Comparison of ENCODE assay signal across 15 cellular contexts in genomic region chr3:5051772-5052171, GRCh38.
DNase-seq lines count a peak whose midpoint lies in the region; ATAC-seq and TF ChIP-seq lines count a peak whose summit lies in the region.
"Had no signal": no experiment of that assay in that cellular context is flagged by ENCODE, and none has a peak within 500 bp of the region (broad histone marks: within the 10 kb centered on the region; RNA-seq: fewer than 3 reads in every experiment).

No MANE protein-coding gene starts in this region.

- H2BK15ac ChIP-seq in mesendoderm (replicated peaks; ENCODE audit: low read depth), result no peak overlapping the region

- no peak overlapping the region for H4K5ac ChIP-seq in mesendoderm (ENCODE audit: low read length)

- H3K9me3 Mint-ChIP-seq in chondrocyte (ENCODE audit: low read depth), result no peaks in the 10 kb centered on the region
- H3K9me3 Mint-ChIP-seq in naive thymus-derived CD4-positive, alpha-beta T cell, result peaks cover 0 to 16% (median 2%) of the 10 kb centered on the region in 11 donors
- H3K9me3 Mint-ChIP-seq: HFFc6 had no signal

- H3K79me2 ChIP-seq in mesendoderm (ENCODE audit: control insufficient read depth, insufficient read depth, low read length), result no peaks in the 10 kb centered on the region

- ATAC-seq in GM19351 (IDR thresholded peaks at IDR 0.05; ENCODE audit: unreplicated experiment), result peak; percentile 77
- ATAC-seq in HG03378 (IDR thresholded peaks at IDR 0.05; ENCODE audit: unreplicated experiment), result peak; percentile 82
- no peak for ATAC-seq in naive thymus-derived CD4-positive, alpha-beta T cell
- ATAC-seq: gastroesophageal sphincter had no signal

- H3K23ac ChIP-seq in mesendoderm (ENCODE audit: low read length), result no peak overlapping the region

- no peaks in the 10 kb centered on the region for H3K4me1 ChIP-seq in mesendoderm (ENCODE audit: control insufficient read depth, low read depth, low read length)
- no peaks in the 10 kb centered on the region for H3K4me1 ChIP-seq in naive thymus-derived CD4-positive, alpha-beta T cell (ENCODE audit: control insufficient read depth in 2 of 2, insufficient read depth in 2 of 2, low read length in 2 of 2)
- H3K4me1 ChIP-seq: gastroesophageal sphincter, right atrium auricular region had no signal

- no peaks in the 10 kb centered on the region for H3K27me3 ChIP-seq in mesendoderm (ENCODE audit: insufficient read depth, low read length, poor library complexity)
- no peaks in the 10 kb centered on the region for H3K27me3 ChIP-seq in naive thymus-derived CD4-positive, alpha-beta T cell (ENCODE audit: control insufficient read depth in 2 of 2, insufficient read depth in 2 of 2, low read length in 2 of 2)
- H3K27me3 ChIP-seq: gastroesophageal sphincter, right atrium auricular region had no signal

- peaks cover 45% of the 10 kb centered on the region for H3K4me1 Mint-ChIP-seq in chondrocyte (ENCODE audit: low read depth)
- H3K4me1 Mint-ChIP-seq in naive thymus-derived CD4-positive, alpha-beta T cell, result peaks cover 0 to 47% (median 0%) of the 10 kb centered on the region in 7 donors

- no peak overlapping the region for H3K4me2 ChIP-seq in mesendoderm (ENCODE audit: low read length)

- H3K9me3 ChIP-seq in naive thymus-derived CD4-positive, alpha-beta T cell (ENCODE audit: control insufficient read depth in 2 of 3, low read length in 3 of 3), result no peaks in the 10 kb centered on the region
- H3K9me3 ChIP-seq: gastroesophageal sphincter, right atrium auricular region had no signal

- no peak overlapping the region for H3K18ac ChIP-seq in mesendoderm (ENCODE audit: low read length)

- no CpG with 5 or more reads among the region's 3 CpGs for WGBS in mesendoderm (ENCODE audit: extremely low coverage, insufficient coverage, low lambda C conversion rate)

- H2BK5ac ChIP-seq in mesendoderm (ENCODE audit: low read length), result no peak overlapping the region

- no peak overlapping the region for H2BK120ac ChIP-seq in mesendoderm (ENCODE audit: low read depth, low read length)

- H2AK5ac ChIP-seq in mesendoderm (ENCODE audit: low read length), result no peak overlapping the region

- no peak overlapping the region for H4K8ac ChIP-seq in mesendoderm (ENCODE audit: low read depth, low read length)

- peak overlapping the region; percentile 32 for H3K27ac Mint-ChIP-seq in chondrocyte (ENCODE audit: unreplicated experiment)
- no peak overlapping the region for H3K27ac Mint-ChIP-seq in naive thymus-derived CD4-positive, alpha-beta T cell
- H3K27ac Mint-ChIP-seq: HFFc6 had no signal

- no peak overlapping the region for H3K27ac ChIP-seq in mesendoderm (ENCODE audit: low read depth, low read length)
- no peak overlapping the region for H3K27ac ChIP-seq in naive thymus-derived CD4-positive, alpha-beta T cell (ENCODE audit: low read depth, low read length)
- H3K27ac ChIP-seq: gastroesophageal sphincter, right atrium auricular region had no signal

- H3K36me3 Mint-ChIP-seq in chondrocyte (ENCODE audit: low read depth), result no peaks in the 10 kb centered on the region
- peaks cover 0 to 19% (median 0%) of the 10 kb centered on the region in 5 donors for H3K36me3 Mint-ChIP-seq in naive thymus-derived CD4-positive, alpha-beta T cell

- intact Hi-C loops in naive thymus-derived CD4-positive, alpha-beta T cell (cut with micrococcal nuclease), result loop anchor here in 1 of 2 donors (10.0 kb wide), 1 partner anchor 557 kb away; the partner anchor contains the start of gene ITPR1

- no peaks in the 10 kb centered on the region for H3K79me1 ChIP-seq in mesendoderm (ENCODE audit: low read length)

- H3K36me3 ChIP-seq in mesendoderm (ENCODE audit: control insufficient read depth, insufficient read depth, low read length), result no peaks in the 10 kb centered on the region
- H3K36me3 ChIP-seq in naive thymus-derived CD4-positive, alpha-beta T cell (ENCODE audit: control insufficient read depth in 2 of 3, insufficient read depth in 3 of 3, low read length in 3 of 3), result no peaks in the 10 kb centered on the region
- H3K36me3 ChIP-seq: gastroesophageal sphincter, right atrium auricular region had no signal

- no peak overlapping the region for H3K4me3 Mint-ChIP-seq in chondrocyte (ENCODE audit: unreplicated experiment)
- no peak overlapping the region for H3K4me3 Mint-ChIP-seq in naive thymus-derived CD4-positive, alpha-beta T cell
- H3K4me3 Mint-ChIP-seq: HFFc6 had no signal

- POLR2A ChIA-PET in GM10248 (lab: Yijun Ruan, JAX), result interaction anchor here (0.6 to 3.0 kb wide), 4 partner anchors 14 to 80 kb away, joined by 3 to 17 read pairs (median 4); no protein-coding TSS in a partner anchor
- POLR2A ChIA-PET in naive thymus-derived CD4-positive, alpha-beta T cell (lab: Charles Lee), result no interaction called here

- TF ChIP-seq CTCF in GM10248 (IDR thresholded peaks at IDR 0.05; ENCODE audit: control extremely low read depth, extremely low read depth, low read depth, missing control alignments) (no peak), chondrocyte (IDR thresholded peaks at IDR 0.05) (no peak)

- no peak overlapping the region for H3K9ac ChIP-seq in mesendoderm (ENCODE audit: low read length)

- no peaks in the 10 kb centered on the region for H3K27me3 Mint-ChIP-seq in chondrocyte (ENCODE audit: low read depth)
- no peaks in the 10 kb centered on the region for H3K27me3 Mint-ChIP-seq in naive thymus-derived CD4-positive, alpha-beta T cell

- DNase-seq in GM10248 (ENCODE audit: extremely low spot score) (peak; percentile 42), chondrocyte (ENCODE audit: low spot score) (no peak), mesendoderm (no peak), NCI-H2107 (lab: John Stamatoyannopoulos, UW) (no peak), ureter (ENCODE audit: low spot score) (no peak)
- no peak for DNase-seq in naive thymus-derived CD4-positive, alpha-beta T cell
- DNase-seq: activated effector memory CD4-positive, alpha-beta T cell treated with Interleukin-2 at 50 U/mL for 16 hours; HFFc6; KG1 had no signal

- CTCF ChIA-PET in GM10248 (lab: Yijun Ruan, JAX), result interaction anchor here (0.7 to 11.2 kb wide), 12 partner anchors 8 to 341 kb away, joined by 3 to 180 read pairs (median 4); no protein-coding TSS in a partner anchor
- CTCF ChIA-PET in naive thymus-derived CD4-positive, alpha-beta T cell (lab: Charles Lee), result interaction anchor here (0.8 to 1.5 kb wide), 4 partner anchors 8 to 701 kb away, joined by 3 to 5 read pairs (median 3); no protein-coding TSS in a partner anchor

- H3K4me3 ChIP-seq in mesendoderm (ENCODE audit: low read length), result no peak overlapping the region
- H3K4me3 ChIP-seq in naive thymus-derived CD4-positive, alpha-beta T cell (ENCODE audit: low read length), result no peak overlapping the region
- H3K4me3 ChIP-seq: coronary artery, gastroesophageal sphincter, lung, right atrium auricular region had no signal

- no peak overlapping the region for H3K56ac ChIP-seq in mesendoderm (ENCODE audit: low read length)

- no peak overlapping the region for H3K4ac ChIP-seq in mesendoderm (ENCODE audit: low read depth, low read length)
